In the genomic region with DNA sequence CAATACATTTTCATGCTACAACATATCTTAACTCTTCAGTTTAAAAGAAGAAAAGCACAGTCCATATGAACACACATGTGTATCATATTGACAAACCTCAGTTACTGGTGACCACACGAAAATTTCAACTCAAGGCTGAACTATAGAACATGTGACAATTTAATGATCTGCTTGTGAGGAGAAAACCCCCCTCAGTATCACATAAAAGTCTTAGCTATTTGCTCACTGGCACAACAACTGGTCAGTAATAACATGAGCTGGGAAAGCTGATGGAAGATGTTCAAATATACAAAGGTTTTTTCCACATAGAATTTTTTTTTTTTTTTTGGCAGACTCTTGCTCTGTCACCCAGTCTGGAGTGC, we compare ENCODE assay signal across 11 cellular contexts. TPM values are rescaled to one million over a fixed set of nuclear protein-coding genes. Genes with fewer than 3 reads are reported as not detected.
DNase-seq lines count a peak whose midpoint lies in the region; ATAC-seq and TF ChIP-seq lines count a peak whose summit lies in the region.
"Had no signal": no experiment of that assay in that cellular context is flagged by ENCODE, and none has a peak within 500 bp of the region (broad histone marks: within the 10 kb centered on the region; RNA-seq: fewer than 3 reads in every experiment).

No MANE protein-coding gene starts in this region.

- peak overlapping the region; percentile 38 for H3K4me3 Mint-ChIP-seq in activated CD8-positive, alpha-beta memory T cell treated with anti-CD3 and anti-CD28 coated beads, Interleukin-2, amount 10 ng/mL, durations not matched to agents 7 days and 5 days
- peak overlapping the region; percentile 47 for H3K4me3 Mint-ChIP-seq in activated T-helper 1 cell treated with anti-CD3 and anti-CD28 coated beads, Interleukin-12 subunit alpha, Interleukin-12 subunit beta, Interleukin-2, Interleukin-4 antibody, amounts not matched to agents 30 ng/mL and 10 ng/mL and 1 ng/mL, durations not matched to agents 14 hours and 24 hours and 36 hours
- peak overlapping the region; percentile 48 for H3K4me3 Mint-ChIP-seq in stimulated activated memory B cell treated with anti-CD40 and anti-IgM and Interleukin-4, amounts not matched to agents 10 μg/mL and 1 μg/mL and 100 μg/mL, for 72 hours
- no peak overlapping the region for H3K4me3 Mint-ChIP-seq in GM23338

- no peaks in the 10 kb centered on the region for H3K36me3 ChIP-seq in GM23338 (ENCODE audit: insufficient read depth)

- CTCF ChIA-PET in activated CD8-positive, alpha-beta memory T cell treated with anti-CD3 and anti-CD28 coated beads, Interleukin-2, amount 10 ng/mL, durations not matched to agents 7 days and 5 days (lab: Charles Lee), result interaction anchor here (0.7 to 5.2 kb wide), 9 partner anchors 11 to 618 kb away, joined by 3 to 42 read pairs (median 4); no protein-coding TSS in a partner anchor

- H3K4me1 ChIP-seq in GM23338 (ENCODE audit: insufficient read depth), result 0 out of 2 replicates have a peak, but pooled peaks cover 3% of the 10 kb centered on the region

- H3K4me3 ChIP-seq in GM23338, result no peak overlapping the region

- no peak overlapping the region for H3K27ac ChIP-seq in GM23338 (ENCODE audit: low read depth)

- peak; percentile 22 for ATAC-seq in activated CD8-positive, alpha-beta memory T cell treated with anti-CD3 and anti-CD28 coated beads, Interleukin-2, amount 10 ng/mL, durations not matched to agents 7 days and 5 days
- ATAC-seq in HG03097 (IDR thresholded peaks at IDR 0.05; ENCODE audit: low FRiP score, unreplicated experiment), result peak; percentile 44
- ATAC-seq in stimulated activated memory B cell treated with anti-CD40 and anti-IgM and Interleukin-4, amounts not matched to agents 10 μg/mL and 1 μg/mL and 100 μg/mL, for 72 hours, result peak; percentile 42
- ATAC-seq in GM23338, result no peak

- H3F3A ChIP-seq in GM23338 (replicated peaks; ENCODE audit: low read depth), result no peaks in the 10 kb centered on the region

- no peaks in the 10 kb centered on the region for H3K9me2 ChIP-seq in GM23338 (ENCODE audit: insufficient read depth)

- intact Hi-C loops in activated T-helper 1 cell treated with anti-CD3 and anti-CD28 coated beads, Interleukin-12 subunit alpha, Interleukin-12 subunit beta, Interleukin-2, Interleukin-4 antibody, amounts not matched to agents 30 ng/mL and 10 ng/mL and 1 ng/mL, durations not matched to agents 14 hours and 24 hours and 36 hours (cut with micrococcal nuclease), result loop anchor here (1.0 to 5.0 kb wide), 4 partner anchors 19 to 502 kb away; partner anchors contain the start of gene PHB1

- peak overlapping the region; percentile 98 for H3K27ac Mint-ChIP-seq in activated CD8-positive, alpha-beta memory T cell treated with anti-CD3 and anti-CD28 coated beads, Interleukin-2, amount 10 ng/mL, durations not matched to agents 7 days and 5 days
- peak overlapping the region; percentile 75 for H3K27ac Mint-ChIP-seq in activated T-helper 1 cell treated with anti-CD3 and anti-CD28 coated beads, Interleukin-12 subunit alpha, Interleukin-12 subunit beta, Interleukin-2, Interleukin-4 antibody, amounts not matched to agents 30 ng/mL and 10 ng/mL and 1 ng/mL, durations not matched to agents 14 hours and 24 hours and 36 hours
- peak overlapping the region; percentile 93 for H3K27ac Mint-ChIP-seq in stimulated activated memory B cell treated with anti-CD40 and anti-IgM and Interleukin-4, amounts not matched to agents 10 μg/mL and 1 μg/mL and 100 μg/mL, for 72 hours
- H3K27ac Mint-ChIP-seq in GM23338, result no peak overlapping the region

- peaks cover 5% of the 10 kb centered on the region for H3K27me3 Mint-ChIP-seq in activated CD8-positive, alpha-beta memory T cell treated with anti-CD3 and anti-CD28 coated beads, Interleukin-2, amount 10 ng/mL, durations not matched to agents 7 days and 5 days
- H3K27me3 Mint-ChIP-seq in activated T-helper 1 cell treated with anti-CD3 and anti-CD28 coated beads, Interleukin-12 subunit alpha, Interleukin-12 subunit beta, Interleukin-2, Interleukin-4 antibody, amounts not matched to agents 30 ng/mL and 10 ng/mL and 1 ng/mL, durations not matched to agents 14 hours and 24 hours and 36 hours (ENCODE audit: insufficient read depth), result peaks cover 2% of the 10 kb centered on the region
- no peaks in the 10 kb centered on the region for H3K27me3 Mint-ChIP-seq in stimulated activated memory B cell treated with anti-CD40 and anti-IgM and Interleukin-4, amounts not matched to agents 10 μg/mL and 1 μg/mL and 100 μg/mL, for 72 hours
- H3K27me3 Mint-ChIP-seq in GM23338 (ENCODE audit: insufficient read depth, low read depth, poor library complexity), result peaks cover 1% of the 10 kb centered on the region

- H3K9me3 Mint-ChIP-seq in activated CD8-positive, alpha-beta memory T cell treated with anti-CD3 and anti-CD28 coated beads, Interleukin-2, amount 10 ng/mL, durations not matched to agents 7 days and 5 days (ENCODE audit: low read depth), result no peaks in the 10 kb centered on the region
- no peaks in the 10 kb centered on the region for H3K9me3 Mint-ChIP-seq in activated T-helper 1 cell treated with anti-CD3 and anti-CD28 coated beads, Interleukin-12 subunit alpha, Interleukin-12 subunit beta, Interleukin-2, Interleukin-4 antibody, amounts not matched to agents 30 ng/mL and 10 ng/mL and 1 ng/mL, durations not matched to agents 14 hours and 24 hours and 36 hours
- H3K9me3 Mint-ChIP-seq in stimulated activated memory B cell treated with anti-CD40 and anti-IgM and Interleukin-4, amounts not matched to agents 10 μg/mL and 1 μg/mL and 100 μg/mL, for 72 hours, result no peaks in the 10 kb centered on the region
- no peaks in the 10 kb centered on the region for H3K9me3 Mint-ChIP-seq in GM23338

- H3K36me3 Mint-ChIP-seq in activated CD8-positive, alpha-beta memory T cell treated with anti-CD3 and anti-CD28 coated beads, Interleukin-2, amount 10 ng/mL, durations not matched to agents 7 days and 5 days, result peaks cover 15% of the 10 kb centered on the region
- H3K36me3 Mint-ChIP-seq in activated T-helper 1 cell treated with anti-CD3 and anti-CD28 coated beads, Interleukin-12 subunit alpha, Interleukin-12 subunit beta, Interleukin-2, Interleukin-4 antibody, amounts not matched to agents 30 ng/mL and 10 ng/mL and 1 ng/mL, durations not matched to agents 14 hours and 24 hours and 36 hours (ENCODE audit: low read depth), result peaks cover 1% of the 10 kb centered on the region
- H3K36me3 Mint-ChIP-seq in stimulated activated memory B cell treated with anti-CD40 and anti-IgM and Interleukin-4, amounts not matched to agents 10 μg/mL and 1 μg/mL and 100 μg/mL, for 72 hours, result peaks cover 11% of the 10 kb centered on the region
- no peaks in the 10 kb centered on the region for H3K36me3 Mint-ChIP-seq in GM23338 (ENCODE audit: low read depth)

- no peak for TF ChIP-seq CTCF in GM23338 (conservative IDR thresholded peaks at IDR 0.05; ENCODE audit: low read depth in 2 of 2)

- H3K4me2 ChIP-seq in GM23338, result no peak overlapping the region

- peaks cover 87% of the 10 kb centered on the region for H3K79me2 ChIP-seq in GM23338 (replicated peaks; ENCODE audit: insufficient read depth)

- H4K20me1 ChIP-seq in GM23338 (replicated peaks; ENCODE audit: insufficient read depth), result peaks cover 17% of the 10 kb centered on the region

- no peaks in the 10 kb centered on the region for H3K27me3 ChIP-seq in GM23338 (ENCODE audit: insufficient read depth)

- no peak for DNase-seq in activated CD8-positive, alpha-beta memory T cell treated with anti-CD3 and anti-CD28 coated beads, Interleukin-2, amount 10 ng/mL, durations not matched to agents 7 days and 5 days
- no peak for DNase-seq in activated CD8-positive, alpha-beta memory T cell treated with anti-CD3 and anti-CD28 coated beads, Interleukin-2, amount 50 U/mL, for 4 hours
- DNase-seq in activated T-helper 1 cell treated with anti-CD3 and anti-CD28 coated beads, Interleukin-12 subunit alpha, Interleukin-12 subunit beta, Interleukin-2, Interleukin-4 antibody, amounts not matched to agents 30 ng/mL and 10 ng/mL and 1 ng/mL, durations not matched to agents 14 hours and 24 hours and 36 hours (ENCODE audit: low spot score), result no peak
- no peak for DNase-seq in medulla oblongata (ENCODE audit: extremely low spot score)
- DNase-seq in GM23338 (ENCODE audit: low spot score), result no peak
- DNase-seq in A172 (ENCODE audit: low spot score), result no peak
- DNase-seq: activated CD4-positive, CD25-positive, alpha-beta regulatory T cell treated with anti-CD3 and anti-CD28 coated beads, Interleukin-2, amount 50 U/mL, for 72 hours; NCI-H345; stimulated activated CD4-positive, alpha-beta T cell treated with anti-CD3 and anti-CD28 coated beads, Interleukin-2, amount 100 ng/mL, for 48 hours had no signal

- H3K4me1 Mint-ChIP-seq in activated CD8-positive, alpha-beta memory T cell treated with anti-CD3 and anti-CD28 coated beads, Interleukin-2, amount 10 ng/mL, durations not matched to agents 7 days and 5 days, result peaks cover 75% of the 10 kb centered on the region
- H3K4me1 Mint-ChIP-seq in activated T-helper 1 cell treated with anti-CD3 and anti-CD28 coated beads, Interleukin-12 subunit alpha, Interleukin-12 subunit beta, Interleukin-2, Interleukin-4 antibody, amounts not matched to agents 30 ng/mL and 10 ng/mL and 1 ng/mL, durations not matched to agents 14 hours and 24 hours and 36 hours (ENCODE audit: low read depth), result peaks cover 62% of the 10 kb centered on the region
- H3K4me1 Mint-ChIP-seq in stimulated activated memory B cell treated with anti-CD40 and anti-IgM and Interleukin-4, amounts not matched to agents 10 μg/mL and 1 μg/mL and 100 μg/mL, for 72 hours, result peaks cover 52% of the 10 kb centered on the region
- peaks cover 14% of the 10 kb centered on the region for H3K4me1 Mint-ChIP-seq in GM23338

- no peak overlapping the region for H2AFZ ChIP-seq in GM23338

TF ChIP-seq in GM23338, 12 proteins besides CTCF, POLR2A, EP300 and RAD21 (continues in another document):
- TF ChIP-seq NANOG (IDR thresholded peaks at IDR 0.05; ENCODE audit: borderline replicate concordance) (no peak), POLR2AphosphoS5 (IDR thresholded peaks at IDR 0.05; ENCODE audit: low read depth) (no peak), CREB1 (CRISPR knock-in tag; IDR thresholded peaks at IDR 0.05; ENCODE audit: low read depth) (no peak), ZNF331 (CRISPR knock-in tag; IDR thresholded peaks at IDR 0.05; ENCODE audit: low read depth) (no peak)

RNA-seq across cellular contexts. Expression of gene ZNF652, which starts 19.5 kb away (rescaled TPM):
- 10 to 100 TPM; 32.2 to 34.4 TPM for total RNA-seq in activated CD8-positive, alpha-beta memory T cell treated with anti-CD3 and anti-CD28 coated beads, Interleukin-2, amount 10 ng/mL, durations not matched to agents 7 days and 5 days
- total RNA-seq in activated T-helper 1 cell treated with anti-CD3 and anti-CD28 coated beads, Interleukin-12 subunit alpha, Interleukin-12 subunit beta, Interleukin-2, Interleukin-4 antibody, amounts not matched to agents 30 ng/mL and 10 ng/mL and 1 ng/mL, durations not matched to agents 14 hours and 24 hours and 36 hours, result 6.3 and 7.5 TPM in 2 replicates
- total RNA-seq in GM23338 (2014; rRNA removed; shearing (Covaris generic)), result 50.1 and 54.5 TPM in 2 replicates
- polyA plus RNA-seq in GM23338 (2016; fragmentation: Nextera tagmentation; extraction: Ambion mirVana), result 34.9 and 36.2 TPM in 2 replicates
- 17.8 and 21.0 TPM in 2 replicates for total RNA-seq in A172 (2014; rRNA removed; shearing (Covaris generic))
